Comparison of ENCODE assay signal across 17 cellular contexts in genomic region chr11:69253028-69253427, GRCh38. TPM values are rescaled to one million over a fixed set of nuclear protein-coding genes. Genes with fewer than 3 reads are reported as not detected.
A peak's percentile ranks its signal among the peaks of the same experiment; 100 is the strongest.
DNase-seq lines count a peak whose midpoint lies in the region; ATAC-seq, FAIRE-seq and TF ChIP-seq lines count a peak whose summit lies in the region.
"Had no signal": no experiment of that assay in that cellular context is flagged by ENCODE, and none has a peak within 500 bp of the region (broad histone marks: within the 10 kb centered on the region; RNA-seq: fewer than 3 reads in every experiment).

No MANE protein-coding gene starts in this region.

- H3K9me3 ChIP-seq in pancreas (no peaks in the 10 kb centered on the region), SJCRH30 (replicated peaks) (0 out of 2 replicates have a peak, but pooled peaks cover 2% of the 10 kb centered on the region)

- no peak for FAIRE-seq in pancreas (lab: Jason Lieb, UNC)
- FAIRE-seq: colon, small intestine had no signal

- H3K4me1 ChIP-seq in pancreas (peaks cover 0 to 13% (median 13%) of the 10 kb centered on the region in 3 donors), SJCRH30 (no peaks in the 10 kb centered on the region)

- H3K27ac ChIP-seq in pancreas, result peak overlapping the region; percentile 62 to 76 (median 72)
- no peak overlapping the region for H3K27ac ChIP-seq in SJCRH30

- DNase-seq in GM04504 (ENCODE audit: low read depth) (peak; percentile 18), RPMI7951 (ENCODE audit: low read depth) (peak; percentile 76), epithelial cell of esophagus (ENCODE audit: low read depth) (peak; percentile 80), pancreas (no peak), pons (ENCODE audit: low spot score) (no peak), midbrain (lab: John Stamatoyannopoulos, UW) (no peak), kidney glomerular epithelial cell (lab: John Stamatoyannopoulos, UW) (no peak), SJCRH30 (no peak)
- DNase-seq: activated naive CD4-positive, alpha-beta T cell treated with Interleukin-2 at 50 U/mL for 16 hours; GOT3; naive thymus-derived CD4-positive, alpha-beta T cell; NCI-H146; NCI-H524; small intestine had no signal

- no peak overlapping the region for H3K4me3 ChIP-seq in epithelial cell of esophagus (ENCODE audit: low read length)
- no peak overlapping the region for H3K4me3 ChIP-seq in pancreas
- H3K4me3 ChIP-seq in SJCRH30, result no peak overlapping the region

- H3K36me3 ChIP-seq in pancreas (no peaks in the 10 kb centered on the region), SJCRH30 (no peaks in the 10 kb centered on the region)

- ATAC-seq in pancreas, result peak in 1 of 4 donors; percentile 6
- ATAC-seq: naive thymus-derived CD4-positive, alpha-beta T cell; Right ventricle myocardium inferior had no signal

- intact Hi-C loops in pancreas (cut with DNase I), result no loop called here

- H3K27me3 ChIP-seq in pancreas (no peaks in the 10 kb centered on the region), SJCRH30 (no peaks in the 10 kb centered on the region)

- no peak for TF ChIP-seq CTCF in epithelial cell of esophagus (IDR thresholded peaks at IDR 0.05; ENCODE audit: insufficient read depth, low read depth, low read length, missing control alignments)
- TF ChIP-seq CTCF in pancreas (IDR thresholded peaks at IDR 0.05), result no peak

RNA-seq across cellular contexts. Expression of gene MYEOV, which starts 40.9 kb away (rescaled TPM):
- total RNA-seq in RPMI7951 (2014; rRNA removed; shearing (Covaris generic)), result 8.3 and 9.5 TPM in 2 replicates
- total RNA-seq in pancreas, result 1 to 10 TPM in 4 of 6 donors, under 1 TPM in 1, not detected in 1; 0.37 to 3.8 (median 3.0) TPM
- 1 to 10 TPM; 3.2 to 3.7 TPM for polyA plus RNA-seq in pancreas
- 2.9 and 6.7 TPM in 2 replicates for total RNA-seq in SJCRH30 (2014; rRNA removed; shearing (Covaris generic))
- total RNA-seq: Right ventricle myocardium inferior, temporal lobe had no signal
- polyA plus RNA-seq: naive thymus-derived CD4-positive, alpha-beta T cell had no signal

Comparison
In these comparisons a context has a peak if more than half of its experiments do, and no peak if none do; other contexts are left out.
1. DNase-seq: peak in GM04504 (single experiment), RPMI7951 (single experiment) and epithelial cell of esophagus (single experiment); none in pancreas (0 of 6), pons (single experiment), midbrain (single experiment), kidney glomerular epithelial cell (single experiment) and SJCRH30 (0 of 2).